12 cellular contexts compared by ENCODE assay signal in genomic region chr10:113047605-113047962, GRCh38.
A peak's percentile ranks its signal among the peaks of the same experiment; 100 is the strongest.
DNase-seq lines count a peak whose midpoint lies in the region; ATAC-seq and TF ChIP-seq lines count a peak whose summit lies in the region.
"Had no signal": no experiment of that assay in that cellular context is flagged by ENCODE, and none has a peak within 500 bp of the region (broad histone marks: within the 10 kb centered on the region; RNA-seq: fewer than 3 reads in every experiment).

No MANE protein-coding gene starts in this region.

- WGBS in adrenal gland, 4 donors, result 17 to 34% (median 29%) methylated on average over 5 of the region's 5 CpGs
- no CpG with 5 or more reads among the region's 5 CpGs for WGBS in trophoblast cell (ENCODE audit: extremely low coverage, insufficient coverage, insufficient read length)

- H3K9me3 ChIP-seq in adrenal gland (replicated peaks in 1 of 3) (no peaks in the 10 kb centered on the region), trophoblast cell (ENCODE audit: insufficient read depth, low read depth, low read length) (no peaks in the 10 kb centered on the region)
- H3K9me3 ChIP-seq: neutrophil had no signal

- H3K4me2 ChIP-seq in trophoblast cell (ENCODE audit: low read length), result no peak overlapping the region

- DNase-seq in Daoy (ENCODE audit: low read depth) (peak; percentile 38), adrenal gland (peak in 6 of 7 donors; percentile 72 to 85 (median 78)), fibroblast of villous mesenchyme (ENCODE audit: low read depth) (peak; percentile 43), trophoblast cell (no peak), SW480 (ENCODE audit: low spot score) (no peak), NCI-H1417 treated with DMSO at 0.1 percent for 48 hours (lab: John Stamatoyannopoulos, UW) (no peak)
- DNase-seq in natural killer cell treated with Interleukin-12 subunit alpha and Interleukin-12 subunit beta and Interleukin-15 and Interleukin-18, amount 100 ng/mL, for 72 hours (ENCODE audit: low spot score), result no peak
- DNase-seq: activated naive CD4-positive, alpha-beta T cell treated with anti-CD3 and anti-CD28 coated beads for 36 hours; NCI-H187; stimulated activated CD4-positive, alpha-beta T cell treated with anti-CD3 and anti-CD28 coated beads, Interleukin-4, amount 100 ng/mL, for 4 hours had no signal

- peaks cover 0 to 8% of the 10 kb centered on the region in 2 donors for H3K27me3 Mint-ChIP-seq in natural killer cell treated with Interleukin-12 subunit alpha and Interleukin-12 subunit beta and Interleukin-15 and Interleukin-18, amount 100 ng/mL, for 72 hours

- H3K23ac ChIP-seq in trophoblast cell (ENCODE audit: low read length), result no peak overlapping the region

- H4K12ac ChIP-seq in trophoblast cell (ENCODE audit: low read depth, low read length), result no peak overlapping the region

- H3K4me3 Mint-ChIP-seq in natural killer cell treated with Interleukin-12 subunit alpha and Interleukin-12 subunit beta and Interleukin-15 and Interleukin-18, amount 100 ng/mL, for 72 hours, result no peak overlapping the region
- H3K4me3 Mint-ChIP-seq: activated naive CD4-positive, alpha-beta T cell treated with anti-CD3 and anti-CD28 coated beads for 36 hours had no signal

- no peak overlapping the region for H2BK12ac ChIP-seq in trophoblast cell (ENCODE audit: low read length)

- H2AK5ac ChIP-seq in trophoblast cell (ENCODE audit: low read length), result no peak overlapping the region

- no peak for ATAC-seq in natural killer cell treated with Interleukin-12 subunit alpha and Interleukin-12 subunit beta and Interleukin-15 and Interleukin-18, amount 100 ng/mL, for 72 hours
- no peak for ATAC-seq in HG03280 (IDR thresholded peaks at IDR 0.05; ENCODE audit: unreplicated experiment)

- H3K36me3 ChIP-seq in adrenal gland (replicated peaks in 1 of 2) (no peaks in the 10 kb centered on the region), trophoblast cell (ENCODE audit: control insufficient read depth in 1 of 2, insufficient read depth in 2 of 2, low read length in 2 of 2) (peaks cover 0 to 4% of the 10 kb centered on the region in 2 experiments)
- H3K36me3 ChIP-seq: neutrophil had no signal

- no peak overlapping the region for H2AFZ ChIP-seq in trophoblast cell (ENCODE audit: insufficient read depth, low read length, poor library complexity)

- H4K8ac ChIP-seq in trophoblast cell (ENCODE audit: low read depth, low read length), result no peak overlapping the region

- peak overlapping the region; percentile 7 for H3K4ac ChIP-seq in trophoblast cell (ENCODE audit: low read depth, low read length)

- H3K4me3 ChIP-seq in adrenal gland, result no peak overlapping the region
- no peak overlapping the region for H3K4me3 ChIP-seq in fibroblast of villous mesenchyme (ENCODE audit: low read depth, low read length)
- no peak overlapping the region for H3K4me3 ChIP-seq in trophoblast cell (ENCODE audit: low read depth, low read length)

- no peaks in the 10 kb centered on the region for H3K36me3 Mint-ChIP-seq in natural killer cell treated with Interleukin-12 subunit alpha and Interleukin-12 subunit beta and Interleukin-15 and Interleukin-18, amount 100 ng/mL, for 72 hours

- no peak overlapping the region for H3K27ac Mint-ChIP-seq in natural killer cell treated with Interleukin-12 subunit alpha and Interleukin-12 subunit beta and Interleukin-15 and Interleukin-18, amount 100 ng/mL, for 72 hours
- H3K27ac Mint-ChIP-seq: activated naive CD4-positive, alpha-beta T cell treated with anti-CD3 and anti-CD28 coated beads for 36 hours had no signal

- H3K79me1 ChIP-seq in trophoblast cell (ENCODE audit: low read length), result peaks cover 4% of the 10 kb centered on the region

- H3K27me3 ChIP-seq in adrenal gland (no peaks in the 10 kb centered on the region), trophoblast cell (ENCODE audit: insufficient read depth, low read length) (no peaks in the 10 kb centered on the region)
- H3K27me3 ChIP-seq: neutrophil had no signal

- peaks cover 8% of the 10 kb centered on the region in 2 donors for H3K4me1 Mint-ChIP-seq in natural killer cell treated with Interleukin-12 subunit alpha and Interleukin-12 subunit beta and Interleukin-15 and Interleukin-18, amount 100 ng/mL, for 72 hours (ENCODE audit: low read depth in 2 of 2)

- H3K27ac ChIP-seq in adrenal gland (peak overlapping the region in 4 of 5 donors; percentile 2 to 64 (median 27)), trophoblast cell (ENCODE audit: low read depth, low read length) (no peak overlapping the region)
- H3K27ac ChIP-seq: neutrophil had no signal

- no peak overlapping the region for H4K91ac ChIP-seq in trophoblast cell (ENCODE audit: low read depth, low read length)

- peaks cover 17% of the 10 kb centered on the region for H3K79me2 ChIP-seq in trophoblast cell (ENCODE audit: control insufficient read depth, insufficient read depth, low read length, poor library complexity)

- TF ChIP-seq CTCF in adrenal gland (IDR thresholded peaks at IDR 0.05) (no peak), fibroblast of villous mesenchyme (IDR thresholded peaks at IDR 0.05; ENCODE audit: insufficient read depth, low read depth, low read length) (no peak)

- H2BK120ac ChIP-seq in trophoblast cell (ENCODE audit: insufficient read depth, low read length, poor library complexity), result no peak overlapping the region

- H3K4me1 ChIP-seq in adrenal gland (replicated peaks in 1 of 2) (peaks cover 9 to 32% of the 10 kb centered on the region in 2 donors), trophoblast cell (ENCODE audit: control insufficient read depth in 1 of 2, insufficient read depth in 2 of 2, low read length in 2 of 2) (peaks cover 21 to 26% of the 10 kb centered on the region in 2 experiments)

- no peak overlapping the region for H3K18ac ChIP-seq in trophoblast cell (ENCODE audit: low read length)

- intact Hi-C loops in adrenal gland (cut with DNase I), result no loop called here

- H3K9me3 Mint-ChIP-seq in natural killer cell treated with Interleukin-12 subunit alpha and Interleukin-12 subunit beta and Interleukin-15 and Interleukin-18, amount 100 ng/mL, for 72 hours, result no peaks in the 10 kb centered on the region
- H3K9me3 Mint-ChIP-seq: activated naive CD4-positive, alpha-beta T cell treated with anti-CD3 and anti-CD28 coated beads for 36 hours had no signal

- TF ChIP-seq POLR2A in adrenal gland (IDR thresholded peaks at IDR 0.05), result no peak

- H3K9ac ChIP-seq in trophoblast cell (ENCODE audit: low read length), result no peak overlapping the region

- no peak overlapping the region for H3K14ac ChIP-seq in trophoblast cell (ENCODE audit: low read length)

- no peak overlapping the region for H2BK5ac ChIP-seq in trophoblast cell (ENCODE audit: low read depth, low read length, poor library complexity)

Comparison
In these comparisons a context has a peak if more than half of its experiments do, and no peak if none do; other contexts are left out.
1. DNase-seq: peak in Daoy (single experiment), adrenal gland (6 of 7) and fibroblast of villous mesenchyme (single experiment); none in trophoblast cell (0 of 2), natural killer cell treated with Interleukin-12 subunit alpha and Interleukin-12 subunit beta and Interleukin-15 and Interleukin-18, amount 100 ng/mL, for 72 hours (single experiment), SW480 (single experiment) and NCI-H1417 treated with DMSO at 0.1 percent for 48 hours (single experiment).